ENCODE assay signal across 8 cellular contexts in genomic region chr16:68382296-68382718, GRCh38.
DNase-seq lines count a peak whose midpoint lies in the region; ATAC-seq and TF ChIP-seq lines count a peak whose summit lies in the region.

No MANE protein-coding gene starts in this region.

- H3K4me3 Mint-ChIP-seq in Caco-2 (ENCODE audit: unreplicated experiment): no peak overlapping the region
- H3K4me3 Mint-ChIP-seq in CD4-positive, alpha-beta T cell: no peak overlapping the region

- DNase-seq in Caco-2 (no peak), lower lobe of right lung (peak; percentile 38), NCI-H2107 (lab: John Stamatoyannopoulos, UW) (no peak), activated gamma-delta T cell treated with Interleukin-2 at 50 U/mL for 16 hours (no peak), glomerular visceral epithelial cell (ENCODE audit: extremely low spot score) (no peak)
- DNase-seq in CD4-positive, alpha-beta T cell: no peak

- BruUV-seq in Caco-2 (replicated peaks; lab: Mats Ljungman, UMichigan): no TSS peak

- peaks cover 4% of the 10 kb centered on the region for H3K36me3 Mint-ChIP-seq in Caco-2 (ENCODE audit: insufficient read depth, unreplicated experiment)
- no peaks in the 10 kb centered on the region for H3K36me3 Mint-ChIP-seq in CD4-positive, alpha-beta T cell (ENCODE audit: low read depth)

- H3K27me3 Mint-ChIP-seq in Caco-2 (ENCODE audit: insufficient read depth, unreplicated experiment): no peaks in the 10 kb centered on the region
- no peaks in the 10 kb centered on the region for H3K27me3 Mint-ChIP-seq in CD4-positive, alpha-beta T cell

- CTCF ChIA-PET in Caco-2 (lab: Charles Lee): no interaction called here
- CTCF ChIA-PET in CD4-positive, alpha-beta T cell (lab: Charles Lee): no interaction called here

- H3K27ac Mint-ChIP-seq in Caco-2 (ENCODE audit: unreplicated experiment): no peak overlapping the region
- no peak overlapping the region for H3K27ac Mint-ChIP-seq in CD4-positive, alpha-beta T cell

- H3K9me3 ChIP-seq in Caco-2 (no peaks in the 10 kb centered on the region), lower lobe of right lung (no peaks in the 10 kb centered on the region)
- no peaks in the 10 kb centered on the region for H3K9me3 ChIP-seq in CD4-positive, alpha-beta T cell (ENCODE audit: control insufficient read depth, low read length)

- peaks cover 13% of the 10 kb centered on the region for H3K4me1 ChIP-seq in Caco-2
- H3K4me1 ChIP-seq in lower lobe of right lung: no peaks in the 10 kb centered on the region

- intact Hi-C loops in Caco-2 (cut with micrococcal nuclease; ENCODE audit: unreplicated experiment) (no loop called here), lower lobe of right lung (cut with DNase I) (no loop called here)
- intact Hi-C loops in CD4-positive, alpha-beta T cell (cut with DNase I, micrococcal nuclease): no loop called here

- no peak overlapping the region for H3K27ac ChIP-seq in lower lobe of right lung
- H3K27ac ChIP-seq in CD4-positive, alpha-beta T cell (ENCODE audit: low read depth, low read length): no peak overlapping the region

- no peaks in the 10 kb centered on the region for H3K9me3 Mint-ChIP-seq in Caco-2 (ENCODE audit: unreplicated experiment)
- H3K9me3 Mint-ChIP-seq in CD4-positive, alpha-beta T cell: no peaks in the 10 kb centered on the region

- POLR2A ChIA-PET in Caco-2 (lab: Charles Lee): no interaction called here
- POLR2A ChIA-PET in CD4-positive, alpha-beta T cell (lab: Charles Lee): no interaction called here

- H3K4me3 ChIP-seq in Caco-2 (ENCODE audit: low read depth, low read length) (no peak overlapping the region), lower lobe of right lung (no peak overlapping the region)

- peaks cover 7% of the 10 kb centered on the region for H3K4me1 Mint-ChIP-seq in Caco-2 (ENCODE audit: low read depth, unreplicated experiment)
- peaks cover 33% of the 10 kb centered on the region for H3K4me1 Mint-ChIP-seq in CD4-positive, alpha-beta T cell (ENCODE audit: low read depth)

- TF ChIP-seq CTCF in Caco-2 (IDR thresholded peaks at IDR 0.05; ENCODE audit: insufficient read depth in 1 of 2, low read depth in 1 of 2, low read length in 1 of 2, severe bottlenecking in 1 of 2, unreplicated experiment in 1 of 2) (peak; percentile 16 to 35), lower lobe of right lung (IDR thresholded peaks at IDR 0.05) (peak; percentile 29)
- TF ChIP-seq CTCF in CD4-positive, alpha-beta T cell (IDR thresholded peaks at IDR 0.05): no peak

- H3K27me3 ChIP-seq in Caco-2 (replicated peaks; ENCODE audit: control insufficient read depth, insufficient read depth, low read length): no peaks in the 10 kb centered on the region
- H3K27me3 ChIP-seq in lower lobe of right lung (ENCODE audit: low read depth): no peaks in the 10 kb centered on the region
- H3K27me3 ChIP-seq in CD4-positive, alpha-beta T cell (ENCODE audit: control insufficient read depth, insufficient read depth, low read length): no peaks in the 10 kb centered on the region

- H3K36me3 ChIP-seq in Caco-2 (ENCODE audit: control insufficient read depth, insufficient read depth, low read length): no peaks in the 10 kb centered on the region
- H3K36me3 ChIP-seq in lower lobe of right lung: no peaks in the 10 kb centered on the region

- ATAC-seq in GM21447 (IDR thresholded peaks at IDR 0.05; ENCODE audit: unreplicated experiment): peak; percentile 43
- peak; percentile 55 for ATAC-seq in SK-N-SH treated with all-trans-retinoic acid at 6 μM for 48 hours
- ATAC-seq in lower lobe of right lung: peak in 1 of 2 donors; percentile 15
- ATAC-seq in CD4-positive, alpha-beta T cell (ENCODE audit: poor library complexity): no peak

TF ChIP-seq in SK-N-SH treated with all-trans-retinoic acid at 6 μM for 48 hours, 23 proteins besides CTCF, POLR2A, EP300 and RAD21:
- TF ChIP-seq ZFP3 (CRISPR knock-in tag; IDR thresholded peaks at IDR 0.05) (no peak), ZFP30 (CRISPR knock-in tag; IDR thresholded peaks at IDR 0.05) (no peak), CSRNP3 (CRISPR knock-in tag; IDR thresholded peaks at IDR 0.05) (no peak), ZNF565 (CRISPR knock-in tag; conservative IDR thresholded peaks at IDR 0.05; ENCODE audit: low read depth) (no peak), ZNF8 (CRISPR knock-in tag; IDR thresholded peaks at IDR 0.05) (no peak), SNAI2 (CRISPR knock-in tag; IDR thresholded peaks at IDR 0.05) (no peak), TOX (CRISPR knock-in tag; IDR thresholded peaks at IDR 0.05; ENCODE audit: borderline replicate concordance) (no peak), CREB5 (CRISPR knock-in tag; IDR thresholded peaks at IDR 0.05; ENCODE audit: low read depth) (no peak), ESRRG (CRISPR knock-in tag; IDR thresholded peaks at IDR 0.05) (no peak), BACH2 (CRISPR knock-in tag; IDR thresholded peaks at IDR 0.05; ENCODE audit: borderline replicate concordance) (no peak), TSHZ2 (CRISPR knock-in tag; IDR thresholded peaks at IDR 0.05) (no peak), RARB (CRISPR knock-in tag; IDR thresholded peaks at IDR 0.05) (no peak), ZC3H10 (CRISPR knock-in tag; IDR thresholded peaks at IDR 0.05) (no peak), ARNTL (CRISPR knock-in tag; IDR thresholded peaks at IDR 0.05; ENCODE audit: borderline replicate concordance, low read depth) (no peak), ZNF70 (CRISPR knock-in tag; IDR thresholded peaks at IDR 0.05) (no peak), ISL1 (CRISPR knock-in tag; IDR thresholded peaks at IDR 0.05) (no peak)
